ENCODE assay signal across 1 cellular context in genomic region chr2:9247786-9248185, GRCh38.
TF ChIP-seq lines count a peak whose summit lies in the region.

No MANE protein-coding gene starts in this region.

TF ChIP-seq in HepG2, 621 proteins besides CTCF, POLR2A, EP300 and RAD21 (continued from another document and continues in another):
- TF ChIP-seq GLMP (CRISPR knock-in tag; IDR thresholded peaks at IDR 0.05; ENCODE audit: borderline replicate concordance) (no peak), STAG1 (CRISPR knock-in tag; IDR thresholded peaks at IDR 0.05) (0 out of 2 replicates have a peak, but pooled peaks have one; percentile 11), ZNF597 (CRISPR knock-in tag; IDR thresholded peaks at IDR 0.05) (no peak), TEF (CRISPR knock-in tag; IDR thresholded peaks at IDR 0.05) (no peak), NBN (conservative IDR thresholded peaks at IDR 0.05) (no peak), MEIS1 (CRISPR knock-in tag; IDR thresholded peaks at IDR 0.05; ENCODE audit: borderline replicate concordance) (no peak), ZMAT3 (CRISPR knock-in tag; conservative IDR thresholded peaks at IDR 0.05) (no peak), ZNF512 (CRISPR knock-in tag; IDR thresholded peaks at IDR 0.05) (no peak), ZNF251 (CRISPR knock-in tag; IDR thresholded peaks at IDR 0.05) (no peak), PRDM10 (CRISPR knock-in tag; IDR thresholded peaks at IDR 0.05; ENCODE audit: low read depth) (0 out of 2 replicates have a peak, but pooled peaks have one; percentile 25), ZEB1 (IDR thresholded peaks at IDR 0.05; ENCODE audit: insufficient replicate concordance, low read depth) (no peak), ZNF619 (CRISPR knock-in tag; IDR thresholded peaks at IDR 0.05) (no peak), ZNF616 (CRISPR knock-in tag; IDR thresholded peaks at IDR 0.05; ENCODE audit: low read depth) (no peak), NFRKB (IDR thresholded peaks at IDR 0.05) (no peak), ZNF646 (CRISPR knock-in tag; IDR thresholded peaks at IDR 0.05) (no peak), ZSCAN30 (CRISPR knock-in tag; IDR thresholded peaks at IDR 0.05) (no peak), ZNF780A (CRISPR knock-in tag; IDR thresholded peaks at IDR 0.05) (no peak), ATF2 (CRISPR knock-in tag; IDR thresholded peaks at IDR 0.05) (no peak), FOXO1 (CRISPR knock-in tag; IDR thresholded peaks at IDR 0.05) (peak; percentile 44; the same call in 1 of the 2 replicates), ZNF263 (CRISPR knock-in tag; IDR thresholded peaks at IDR 0.05) (peak; percentile 26; the same call in 1 of the 2 replicates), MED1 (CRISPR knock-in tag; IDR thresholded peaks at IDR 0.05) (0 out of 2 replicates have a peak, but pooled peaks have one; percentile 19), FLYWCH1 (CRISPR knock-in tag; IDR thresholded peaks at IDR 0.05) (no peak), ZNF280D (CRISPR knock-in tag; IDR thresholded peaks at IDR 0.05) (no peak), LCORL (IDR thresholded peaks at IDR 0.05) (no peak), LCORL (CRISPR knock-in tag; IDR thresholded peaks at IDR 0.05) (no peak), SSRP1 (CRISPR knock-in tag; IDR thresholded peaks at IDR 0.05) (no peak), REST (IDR thresholded peaks at IDR 0.05; ENCODE audit: borderline replicate concordance in 1 of 2, low read depth in 1 of 2, low read length in 2 of 2) (no peak), ZNF710 (CRISPR knock-in tag; IDR thresholded peaks at IDR 0.05; ENCODE audit: borderline replicate concordance) (0 out of 2 replicates have a peak, but pooled peaks have one; percentile 35)
